8 cellular contexts compared by ENCODE assay signal in the genomic region with DNA sequence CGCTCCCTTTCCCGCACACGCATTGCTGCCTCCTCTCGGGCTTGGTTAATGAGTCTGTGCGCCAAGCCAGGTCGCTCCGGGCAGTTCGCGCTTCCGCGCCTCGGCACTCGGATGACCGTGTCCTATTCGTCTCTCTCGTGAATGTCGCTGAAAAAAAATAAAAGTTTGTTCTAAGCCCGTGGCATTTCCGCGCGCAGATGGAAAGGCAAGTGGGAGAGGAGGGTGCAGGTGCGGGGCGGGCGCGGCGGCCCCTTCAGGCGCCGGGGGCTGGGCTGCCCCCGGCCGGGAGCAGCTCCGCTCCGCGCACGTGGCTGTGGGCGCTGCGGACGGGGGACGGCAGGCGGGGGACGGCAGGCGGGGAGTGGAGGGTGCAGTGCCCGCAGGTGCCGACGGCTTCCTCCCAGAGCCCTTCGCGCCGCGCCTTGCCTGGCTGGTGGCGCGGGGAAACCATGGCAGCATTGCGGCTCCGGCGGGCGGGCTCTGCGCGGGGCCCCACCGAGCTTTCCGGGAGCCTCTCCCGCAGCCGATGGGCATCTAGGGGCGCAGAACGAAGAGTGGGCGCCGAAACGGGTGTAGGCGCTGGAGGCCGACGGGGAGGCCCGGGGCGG.
A peak's percentile ranks its signal among the peaks of the same experiment; 100 is the strongest.
DNase-seq lines count a peak whose midpoint lies in the region; ATAC-seq, FAIRE-seq and TF ChIP-seq lines count a peak whose summit lies in the region.

No MANE protein-coding gene starts in this region.

- H3K4me1 ChIP-seq in GM12878 (ENCODE audit: control insufficient read depth, insufficient read depth, low read length) (no peaks in the 10 kb centered on the region), upper lobe of left lung (peaks cover 17 to 29% (median 20%) of the 10 kb centered on the region in 4 donors)

- H3K27me3 ChIP-seq in GM06990 (replicated peaks; ENCODE audit: control insufficient read depth, insufficient read depth, low read length): no peaks in the 10 kb centered on the region; the same call in none of the 2 replicates
- peaks cover 2 to 23% of the 10 kb centered on the region in 2 experiments; a peak in 3 of 4 replicates for H3K27me3 ChIP-seq in GM12878 (replicated peaks in 1 of 2; ENCODE audit: control insufficient read depth in 2 of 2, insufficient read depth in 2 of 2, low read length in 1 of 2)
- H3K27me3 ChIP-seq in upper lobe of left lung: peaks cover 2 to 37% (median 22%) of the 10 kb centered on the region in 4 donors

- DNase-seq in GM06990 (ENCODE audit: extremely low read depth, insufficient read length) (peak; percentile 20), NCI-H1092 treated with DMSO at 0.1 percent for 48 hours (lab: John Stamatoyannopoulos, UW) (peak; percentile 59), GM12878 (ENCODE audit: low read depth, low spot score) (no peak), left kidney (ENCODE audit: low read depth, low spot score) (peak; percentile 76), upper lobe of left lung (no peak)
- DNase-seq in stimulated activated naive CD4-positive, alpha-beta T cell treated with Interleukin-2 at 50 U/mL for 16 hours (lab: John Stamatoyannopoulos, UW): no peak

- no peak overlapping the region; the same call in 1 of the 2 replicates for H3K4me2 ChIP-seq in GM12878 (ENCODE audit: control insufficient read depth, insufficient read depth)

- no peaks in the 10 kb centered on the region for H4K20me1 ChIP-seq in GM12878 (ENCODE audit: control insufficient read depth, insufficient read depth)

- no peaks in the 10 kb centered on the region for H3K79me2 ChIP-seq in GM12878 (ENCODE audit: control insufficient read depth, insufficient read depth, low read length)

- POLR2A ChIA-PET in GM12878 (lab: Charles Lee): no interaction called here

- peak overlapping the region; percentile 29 for H3K4me3 ChIP-seq in GM06990 (replicated peaks; ENCODE audit: low read depth, low read length)
- no peak overlapping the region for H3K4me3 ChIP-seq in GM12878
- peak overlapping the region in 3 of 4 donors; percentile 35 to 52 (median 43) for H3K4me3 ChIP-seq in upper lobe of left lung

- SMC1A ChIA-PET in GM12878 (lab: Charles Lee; ENCODE audit: uncharacterized antibody, unreplicated experiment): interaction anchor here (0.7 kb wide), 1 partner anchor 16 kb away, joined by 3 read pairs; no protein-coding TSS in a partner anchor

- ATAC-seq in GM12878: no peak
- ATAC-seq in upper lobe of left lung (ENCODE audit: low FRiP score in 2 of 2): peak in 1 of 2 donors; percentile 51
- ATAC-seq in HG03354 (IDR thresholded peaks at IDR 0.05; ENCODE audit: poor library complexity, severe bottlenecking, unreplicated experiment): no peak
- no peak for ATAC-seq in esophagus mucosa

- CTCF ChIA-PET in GM12878 (lab: Yijun Ruan, JAX): no interaction called here

- intact Hi-C loops in GM12878 (cut with micrococcal nuclease; ENCODE audit: unreplicated experiment): no loop called here

- no TSS peak for BruUV-seq in GM12878 (replicated peaks; lab: Mats Ljungman, UMichigan)

- H2AFZ ChIP-seq in GM12878 (ENCODE audit: control insufficient read depth, low read depth, low read length): no peak overlapping the region

- TF ChIP-seq POLR2A in GM12878 (IDR thresholded peaks at IDR 0.05; ENCODE audit: low read depth, low read length) (no peak), upper lobe of left lung (IDR thresholded peaks at IDR 0.05) (no peak)

- no peaks in the 10 kb centered on the region for H3K9me3 ChIP-seq in GM12878 (replicated peaks; ENCODE audit: control insufficient read depth, insufficient read depth, low read length)
- no peaks in the 10 kb centered on the region for H3K9me3 ChIP-seq in upper lobe of left lung

- FAIRE-seq in GM12878 (lab: Jason Lieb, UNC): no peak

- TF ChIP-seq CTCF in GM06990 (IDR thresholded peaks at IDR 0.05; ENCODE audit: insufficient read depth, low read length, poor library complexity, severe bottlenecking): no peak
- TF ChIP-seq CTCF in GM12878 (IDR thresholded peaks at IDR 0.05 in 2 of 3, conservative IDR thresholded peaks at IDR 0.05 in 1 of 3; ENCODE audit: control insufficient read depth in 2 of 3, extremely low read depth in 1 of 3, insufficient read depth in 1 of 3, low read depth in 3 of 3, low read length in 3 of 3): no peak
- TF ChIP-seq CTCF in upper lobe of left lung (IDR thresholded peaks at IDR 0.05): no peak

- RAD21 ChIA-PET in GM12878 (lab: Charles Lee; ENCODE audit: unreplicated experiment): no interaction called here

- in situ Hi-C loops in GM12878 (cut with MboI): no loop called here

- no peak overlapping the region for H3K9ac ChIP-seq in GM12878 (ENCODE audit: control insufficient read depth, insufficient read depth, low read length)

- no peak for TF ChIP-seq RAD21 in GM12878 (IDR thresholded peaks at IDR 0.05; ENCODE audit: insufficient read depth, low read depth, low read length)

- H3K27ac ChIP-seq in GM12878 (ENCODE audit: control insufficient read depth, insufficient read depth): no peak overlapping the region
- no peak overlapping the region for H3K27ac ChIP-seq in upper lobe of left lung

- 8% methylated on average over 58 of the region's 70 CpGs for WGBS in GM12878 (ENCODE audit: insufficient coverage, insufficient replicate concordance, low lambda C conversion rate, missing lambda C conversion rate)
- WGBS in upper lobe of left lung, 2 donors: 1 to 4% methylated on average over 18 to 68 of the region's 70 CpGs

- no peaks in the 10 kb centered on the region for H3K36me3 ChIP-seq in GM06990 (ENCODE audit: control insufficient read depth, insufficient read depth, low read length)
- H3K36me3 ChIP-seq in GM12878 (ENCODE audit: control insufficient read depth in 2 of 2, insufficient read depth in 2 of 2, low read length in 1 of 2): no peaks in the 10 kb centered on the region
- no peaks in the 10 kb centered on the region for H3K36me3 ChIP-seq in upper lobe of left lung

- TF ChIP-seq EP300 in GM12878 (IDR thresholded peaks at IDR 0.05; ENCODE audit: borderline replicate concordance in 1 of 2, control insufficient read depth in 1 of 2, low read depth in 2 of 2, low read length in 2 of 2) (no peak), upper lobe of left lung (IDR thresholded peaks at IDR 0.05) (no peak)

TF ChIP-seq in GM12878, 131 proteins besides CTCF, POLR2A, EP300 and RAD21:
- TF ChIP-seq CREB1 (IDR thresholded peaks at IDR 0.05; ENCODE audit: low read depth) (no peak), SUZ12 (IDR thresholded peaks at IDR 0.05; ENCODE audit: unreplicated experiment) (peak; percentile 76)

Comparison
In these comparisons a context has a peak if more than half of its experiments do, and no peak if none do; other contexts are left out.
1. DNase-seq: peak in GM06990 (single experiment), NCI-H1092 treated with DMSO at 0.1 percent for 48 hours (single experiment) and left kidney (single experiment); none in GM12878 (single experiment), upper lobe of left lung (0 of 2) and stimulated activated naive CD4-positive, alpha-beta T cell treated with Interleukin-2 at 50 U/mL for 16 hours (single experiment).